Comparison of ENCODE assay signal across 20 cellular contexts in the genomic region with DNA sequence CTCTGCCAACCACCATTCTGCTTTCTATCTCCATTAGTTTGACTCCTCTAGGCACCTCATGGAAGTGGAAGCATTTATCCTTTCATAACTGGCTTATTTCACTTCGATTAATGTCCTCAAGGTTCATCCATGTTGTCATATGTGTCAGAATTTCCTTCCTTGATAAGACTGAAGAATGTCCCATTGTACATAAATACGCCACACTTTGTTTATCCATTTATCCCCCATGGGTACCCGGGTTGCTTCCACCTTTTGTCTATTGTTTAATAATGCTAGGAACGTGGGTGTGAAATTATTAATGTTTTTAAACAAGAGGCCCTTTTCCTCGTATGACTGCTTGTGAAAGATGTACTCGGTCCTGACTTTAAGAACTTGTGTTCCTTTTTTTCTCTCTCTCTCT. TPM values are rescaled to one million over a fixed set of nuclear protein-coding genes. Genes with fewer than 3 reads are reported as not detected.
"Had no signal": no experiment of that assay in that cellular context is flagged by ENCODE, and none has a peak within 500 bp of the region (broad histone marks: within the 10 kb centered on the region; RNA-seq: fewer than 3 reads in every experiment).

No MANE protein-coding gene starts in this region.

- ATAC-seq: gastrocnemius medialis; left cardiac atrium; left lung; lower lobe of right lung; naive thymus-derived CD4-positive, alpha-beta T cell had no signal

- H3K27ac Mint-ChIP-seq: memory B cell; naive thymus-derived CD4-positive, alpha-beta T cell had no signal

- H3K9me3 Mint-ChIP-seq: memory B cell had no signal

- DNase-seq: effector memory CD4-positive, alpha-beta T cell; foreskin melanocyte; glutamatergic neuron; head of caudate nucleus; heart right ventricle; hippocampal formation; left cardiac atrium; left lung; left ventricle myocardium superior; lower lobe of right lung; mammary epithelial cell; mesendoderm; midbrain; naive thymus-derived CD4-positive, alpha-beta T cell had no signal

- H3K4me3 Mint-ChIP-seq: memory B cell; naive thymus-derived CD4-positive, alpha-beta T cell had no signal

- H3K4me3 ChIP-seq: coronary artery, esophagus muscularis mucosa, gastrocnemius medialis, heart right ventricle, left lung, lower lobe of right lung had no signal

- H3K27me3 Mint-ChIP-seq: memory B cell had no signal

RNA-seq across cellular contexts. Expression of a gene that starts 12.9 kb away (rescaled TPM):
- total RNA-seq: epithelial cell of proximal tubule, kidney epithelial cell had no signal
